In genomic region chr6:10722570-10722819, GRCh38 we compare ENCODE assay signal across 9 cellular contexts. TPM values are rescaled to one million over a fixed set of nuclear protein-coding genes. Genes with fewer than 3 reads are reported as not detected.
DNase-seq lines count a peak whose midpoint lies in the region; ATAC-seq and TF ChIP-seq lines count a peak whose summit lies in the region.
"Had no signal": no experiment of that assay in that cellular context is flagged by ENCODE, and none has a peak within 500 bp of the region (broad histone marks: within the 10 kb centered on the region; RNA-seq: fewer than 3 reads in every experiment).

No MANE protein-coding gene starts in this region.

- ATAC-seq in activated naive CD8-positive, alpha-beta T cell treated with anti-CD3 and anti-CD28 coated beads, Interleukin-2, amount 50 U/mL, for 24 hours, result no peak

- H3K36me3 ChIP-seq in kidney epithelial cell (ENCODE audit: control insufficient read depth, insufficient read depth, low read length), result peaks cover 1% of the 10 kb centered on the region

- H3K9me3 Mint-ChIP-seq in activated CD4-positive, alpha-beta T cell treated with anti-CD3 and anti-CD28 coated beads, Interleukin-2, amount 10 ng/mL, durations not matched to agents 24 days and 14 days, result peaks cover 3% of the 10 kb centered on the region
- H3K9me3 Mint-ChIP-seq in activated naive CD8-positive, alpha-beta T cell treated with anti-CD3 and anti-CD28 coated beads, Interleukin-2, amount 50 U/mL, for 24 hours, result peaks cover 9% of the 10 kb centered on the region

- intact Hi-C loops in activated CD4-positive, alpha-beta T cell treated with anti-CD3 and anti-CD28 coated beads, Interleukin-2, amount 10 ng/mL, durations not matched to agents 24 days and 14 days (cut with micrococcal nuclease), result loop anchor here (1.0 to 10.0 kb wide), 3 partner anchors 116 to 1290 kb away; partner anchors contain the start of genes HIVEP1 and MAK

- no peaks in the 10 kb centered on the region for H3K27me3 ChIP-seq in kidney epithelial cell (ENCODE audit: control insufficient read depth, insufficient read depth, low read length)

- peak overlapping the region; percentile 85 for H3K4me3 ChIP-seq in kidney epithelial cell (ENCODE audit: low read depth, low read length)

- peak overlapping the region; percentile 57 for H3K27ac ChIP-seq in temporal lobe (ENCODE audit: low read depth, low read length)

- no peak for TF ChIP-seq CTCF in kidney epithelial cell (IDR thresholded peaks at IDR 0.05; ENCODE audit: insufficient read depth, low read length, poor library complexity, severe bottlenecking)

- peak overlapping the region; percentile 93 for H3K27ac Mint-ChIP-seq in activated CD4-positive, alpha-beta T cell treated with anti-CD3 and anti-CD28 coated beads, Interleukin-2, amount 10 ng/mL, durations not matched to agents 24 days and 14 days
- peak overlapping the region; percentile 91 for H3K27ac Mint-ChIP-seq in activated naive CD8-positive, alpha-beta T cell treated with anti-CD3 and anti-CD28 coated beads, Interleukin-2, amount 50 U/mL, for 24 hours

- peaks cover 27% of the 10 kb centered on the region for H3K4me1 Mint-ChIP-seq in activated CD4-positive, alpha-beta T cell treated with anti-CD3 and anti-CD28 coated beads, Interleukin-2, amount 10 ng/mL, durations not matched to agents 24 days and 14 days
- H3K4me1 Mint-ChIP-seq in activated naive CD8-positive, alpha-beta T cell treated with anti-CD3 and anti-CD28 coated beads, Interleukin-2, amount 50 U/mL, for 24 hours, result peaks cover 53% of the 10 kb centered on the region

- H3K36me3 Mint-ChIP-seq in activated CD4-positive, alpha-beta T cell treated with anti-CD3 and anti-CD28 coated beads, Interleukin-2, amount 10 ng/mL, durations not matched to agents 24 days and 14 days (ENCODE audit: low read depth), result peaks cover 14% of the 10 kb centered on the region
- H3K36me3 Mint-ChIP-seq in activated naive CD8-positive, alpha-beta T cell treated with anti-CD3 and anti-CD28 coated beads, Interleukin-2, amount 50 U/mL, for 24 hours (ENCODE audit: low read depth), result peaks cover 21% of the 10 kb centered on the region

- DNase-seq in activated CD4-positive, alpha-beta T cell treated with anti-CD3 and anti-CD28 coated beads, Interleukin-2, amount 10 ng/mL, durations not matched to agents 24 days and 14 days, result no peak
- no peak for DNase-seq in activated CD4-positive, alpha-beta T cell treated with anti-CD3 and anti-CD28 coated beads, Interleukin-2, amount 50 U/mL, for 1 hour
- no peak for DNase-seq in activated naive CD8-positive, alpha-beta T cell treated with anti-CD3 and anti-CD28 coated beads, Interleukin-2, amount 50 U/mL, for 24 hours
- DNase-seq in kidney epithelial cell (ENCODE audit: low read depth), result no peak
- DNase-seq in iPS-NIHi11 (ENCODE audit: low spot score), result no peak
- no peak for DNase-seq in D341Med (ENCODE audit: low spot score)
- DNase-seq in activated gamma-delta T cell (lab: John Stamatoyannopoulos, UW), result no peak

- peak overlapping the region; percentile 89 for H3K4me3 Mint-ChIP-seq in activated CD4-positive, alpha-beta T cell treated with anti-CD3 and anti-CD28 coated beads, Interleukin-2, amount 10 ng/mL, durations not matched to agents 24 days and 14 days
- H3K4me3 Mint-ChIP-seq in activated naive CD8-positive, alpha-beta T cell treated with anti-CD3 and anti-CD28 coated beads, Interleukin-2, amount 50 U/mL, for 24 hours, result peak overlapping the region; percentile 91

- no peaks in the 10 kb centered on the region for H3K27me3 Mint-ChIP-seq in activated CD4-positive, alpha-beta T cell treated with anti-CD3 and anti-CD28 coated beads, Interleukin-2, amount 10 ng/mL, durations not matched to agents 24 days and 14 days
- H3K27me3 Mint-ChIP-seq in activated naive CD8-positive, alpha-beta T cell treated with anti-CD3 and anti-CD28 coated beads, Interleukin-2, amount 50 U/mL, for 24 hours, result no peaks in the 10 kb centered on the region

RNA-seq across cellular contexts. Expression of gene TMEM14C, which starts 0.4 kb away (rescaled TPM):
- total RNA-seq in activated CD4-positive, alpha-beta T cell treated with anti-CD3 and anti-CD28 coated beads, Interleukin-2, amount 10 ng/mL, durations not matched to agents 24 days and 14 days, result 65.0 and 67.7 TPM in 2 replicates
- 190 and 196 TPM in 2 replicates for total RNA-seq in kidney epithelial cell
- 22.1 TPM for total RNA-seq in temporal lobe

RNA-seq across cellular contexts. Expression of gene TMEM14B, which starts 25.1 kb away (rescaled TPM):
- total RNA-seq in activated CD4-positive, alpha-beta T cell treated with anti-CD3 and anti-CD28 coated beads, Interleukin-2, amount 10 ng/mL, durations not matched to agents 24 days and 14 days, result 94.0 and 98.0 TPM in 2 replicates
- total RNA-seq in kidney epithelial cell, result 86.5 and 99.8 TPM in 2 replicates
- total RNA-seq in temporal lobe, result 41.6 TPM

RNA-seq across cellular contexts. Expression of gene PAK1IP1, which starts 27.7 kb away (rescaled TPM):
- 39.1 TPM in 2 replicates for total RNA-seq in activated CD4-positive, alpha-beta T cell treated with anti-CD3 and anti-CD28 coated beads, Interleukin-2, amount 10 ng/mL, durations not matched to agents 24 days and 14 days
- total RNA-seq in kidney epithelial cell (27.5 and 30.8 TPM in 2 replicates), temporal lobe (17.0 TPM)

RNA-seq across cellular contexts. Expression of gene C6orf52, which starts 28.1 kb away (rescaled TPM):
- total RNA-seq in activated CD4-positive, alpha-beta T cell treated with anti-CD3 and anti-CD28 coated beads, Interleukin-2, amount 10 ng/mL, durations not matched to agents 24 days and 14 days, result 2.2 and 3.0 TPM in 2 replicates
- total RNA-seq in kidney epithelial cell (3.1 and 3.3 TPM in 2 replicates), temporal lobe (0.98 TPM)
- total RNA-seq: LHCN-M2 had no signal
